ENCODE assay signal across 7 cellular contexts in the genomic region with DNA sequence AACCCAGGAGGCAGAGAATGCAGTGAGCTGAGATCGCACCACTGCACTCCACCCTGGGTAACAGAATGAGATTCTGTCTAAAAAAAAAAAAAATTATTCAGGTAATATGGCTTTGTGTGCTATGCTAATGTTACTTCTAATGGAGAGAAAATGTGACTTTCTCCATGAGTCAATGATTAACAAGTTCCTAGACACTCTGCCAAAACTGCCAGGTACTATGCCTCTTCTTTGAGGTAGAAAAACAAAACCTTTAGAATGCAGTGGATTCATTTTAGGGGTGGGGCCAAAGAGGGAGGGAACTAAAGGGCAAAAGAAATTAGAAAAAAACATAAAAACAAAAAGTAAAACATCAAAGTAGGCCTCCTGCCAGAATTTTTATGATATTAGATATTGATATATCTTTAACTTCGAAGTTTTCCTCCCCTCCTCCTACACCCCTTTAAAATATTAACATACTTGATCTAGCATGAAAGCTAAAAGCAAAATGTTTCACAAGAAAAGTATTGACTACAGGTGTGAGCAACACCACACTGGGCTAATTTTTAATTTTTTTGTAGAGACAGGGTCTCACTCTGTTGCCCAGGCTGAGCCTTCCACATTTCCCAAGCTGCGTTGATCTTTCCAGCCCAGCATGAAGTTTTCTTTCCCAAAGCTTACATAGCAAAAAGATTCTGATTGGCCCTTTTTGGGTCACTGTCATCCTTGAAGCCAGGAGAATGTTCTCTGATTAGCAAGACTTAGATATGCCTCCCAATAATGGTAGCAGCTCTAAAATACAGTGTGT. TPM values are rescaled to one million over a fixed set of nuclear protein-coding genes. Genes with fewer than 3 reads are reported as not detected.
DNase-seq lines count a peak whose midpoint lies in the region; ATAC-seq, FAIRE-seq and TF ChIP-seq lines count a peak whose summit lies in the region.
"Not testable (repeated sequence)": the region's sequence is repeated elsewhere in the genome, so short reads cannot be mapped to it uniquely, and the experiment has no call there.

No MANE protein-coding gene starts in this region.

- ATAC-seq in body of pancreas (peak; percentile 84), left lung (peak; percentile 79), lower lobe of right lung (peak; percentile 52 to 62)

- TF ChIP-seq POLR2A in body of pancreas (IDR thresholded peaks at IDR 0.05), result not testable (repeated sequence)

- FAIRE-seq in GM19239 (lab: Jason Lieb, UNC) (peak; percentile 49), endometrium (lab: Jason Lieb, UNC) (peak; percentile 81), kidney (lab: Jason Lieb, UNC) (peak; percentile 90), small intestine (lab: Jason Lieb, UNC) (peak; percentile 78)

- not testable (repeated sequence) for H3K27ac ChIP-seq in body of pancreas; kidney (ENCODE audit: low read depth in 2 of 2, low read length in 2 of 2); left lung; lower lobe of right lung; small intestine (ENCODE audit: low read depth in 1 of 2, low read length in 1 of 2)

- not testable (repeated sequence) for H3K4me3 ChIP-seq in body of pancreas; kidney (ENCODE audit: low read length in 2 of 2); left lung; lower lobe of right lung; small intestine (ENCODE audit: low read depth in 1 of 2, low read length in 2 of 2)

- not testable (repeated sequence) for H3K4me1 ChIP-seq in body of pancreas; kidney (ENCODE audit: control insufficient read depth in 1 of 2, insufficient read depth in 1 of 2, low read depth in 1 of 2, low read length in 2 of 2); left lung; lower lobe of right lung; small intestine (ENCODE audit: control insufficient read depth in 2 of 2, insufficient read depth in 1 of 2, low read depth in 1 of 2, low read length in 1 of 2)

- H3K27me3 ChIP-seq in body of pancreas; left lung; lower lobe of right lung (ENCODE audit: low read depth); small intestine (ENCODE audit: control insufficient read depth in 2 of 2, insufficient read depth in 2 of 2, low read length in 2 of 2): not testable (repeated sequence)

- intact Hi-C loops in body of pancreas (cut with DNase I); kidney (cut with DNase I); left lung (cut with DNase I); lower lobe of right lung (cut with DNase I): not testable (repeated sequence)

- not testable (repeated sequence) for H3K36me3 ChIP-seq in body of pancreas (replicated peaks in 1 of 2; ENCODE audit: insufficient read depth in 1 of 2, low read depth in 2 of 2); kidney (ENCODE audit: control insufficient read depth in 1 of 2, insufficient read depth in 2 of 2, low read length in 2 of 2); left lung; lower lobe of right lung; small intestine (ENCODE audit: control insufficient read depth in 2 of 2, insufficient read depth in 2 of 2, low read length in 2 of 2)

- not testable (repeated sequence) for H3K9me3 ChIP-seq in body of pancreas; kidney (ENCODE audit: control insufficient read depth in 1 of 2, low read length in 2 of 2); left lung; lower lobe of right lung; small intestine (ENCODE audit: control insufficient read depth, low read depth)

- TF ChIP-seq CTCF in body of pancreas (IDR thresholded peaks at IDR 0.05); kidney (IDR thresholded peaks at IDR 0.05; ENCODE audit: borderline replicate concordance, extremely low read depth, insufficient read depth); left lung (IDR thresholded peaks at IDR 0.05); lower lobe of right lung (IDR thresholded peaks at IDR 0.05): not testable (repeated sequence)

- not testable (repeated sequence) for H3K9ac ChIP-seq in kidney (ENCODE audit: low read length in 2 of 2)

- WGBS in body of pancreas, 2 donors, result no CpG with 5 or more reads among the region's 3 CpGs
- no CpG with 5 or more reads among the region's 3 CpGs for WGBS in small intestine, 3 donors

- DNase-seq in GM19239 (ENCODE audit: insufficient read length, low spot score); body of pancreas; kidney; left lung; lower lobe of right lung; small intestine: not testable (repeated sequence)

RNA-seq across cellular contexts. Expression of gene GTF2H2, which starts 17.0 kb away (rescaled TPM):
- total RNA-seq in body of pancreas (10 to 100 TPM; 17.1 to 21.3 TPM), kidney (34.3 TPM), left lung (10 to 100 TPM; 20.4 to 24.1 TPM), lower lobe of right lung (28.7 TPM)
- polyA plus RNA-seq in kidney (ENCODE audit: insufficient read depth, low read depth, low replicate concordance) (4.9 TPM), small intestine (10 to 100 TPM in 1 of 3 donors, 1 to 10 TPM in 2; 3.4 to 11.9 (median 3.5) TPM)

RNA-seq across cellular contexts. Expression of gene NAIP, which starts 59.3 kb away (rescaled TPM):
- total RNA-seq in body of pancreas, result 10 to 100 TPM; 19.8 to 27.0 TPM
- total RNA-seq in kidney, result 43.1 TPM
- 5.7 TPM for polyA plus RNA-seq in kidney (ENCODE audit: insufficient read depth, low read depth, low replicate concordance)
- 10 to 100 TPM; 18.7 to 88.4 TPM for total RNA-seq in left lung
- 43.9 TPM for total RNA-seq in lower lobe of right lung
- polyA plus RNA-seq in small intestine, result 1 to 10 TPM; 1.1 to 5.1 (median 2.4) TPM
